Comparison of ENCODE assay signal across 20 cellular contexts in the genomic region with DNA sequence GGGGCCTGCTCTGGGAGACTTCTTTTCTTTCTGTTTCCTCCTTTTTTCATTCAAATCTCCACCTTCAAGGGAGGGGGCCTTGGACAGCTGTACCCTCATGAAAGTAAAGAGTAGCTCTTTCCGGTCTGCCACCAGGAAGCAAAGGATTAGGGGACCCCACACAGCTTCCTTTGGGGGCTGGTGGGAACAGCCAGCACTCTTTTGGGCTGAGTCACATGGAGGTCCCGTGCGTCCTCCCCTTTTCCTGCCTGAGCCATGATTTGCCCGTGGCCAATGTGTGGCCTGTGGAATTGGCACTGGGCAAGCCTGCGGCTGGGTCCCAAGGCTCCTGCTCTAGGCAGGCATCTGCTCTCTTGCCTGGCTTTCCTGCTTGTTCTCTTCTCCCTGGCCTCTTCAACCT.
"Had no signal": no experiment of that assay in that cellular context is flagged by ENCODE, and none has a peak within 500 bp of the region (broad histone marks: within the 10 kb centered on the region; RNA-seq: fewer than 3 reads in every experiment).

No MANE protein-coding gene starts in this region.

- H3K9ac ChIP-seq: parathyroid adenoma had no signal

- DNase-seq: activated CD8-positive, alpha-beta memory T cell treated with anti-CD3 and anti-CD28 coated beads, Interleukin-2, amount 50 U/mL, for 4 hours; activated CD8-positive, alpha-beta T cell treated with anti-CD3 and anti-CD28 coated beads for 36 hours; activated naive CD4-positive, alpha-beta T cell treated with Interleukin-2 at 50 U/mL for 16 hours; activated naive CD8-positive, alpha-beta T cell treated with anti-CD3 and anti-CD28 coated beads, Interleukin-2, amount 50 U/mL, for 24 hours; colonic mucosa; kidney; left ventricle myocardium superior; mesenchymal stem cell; nephron progenitor cell; retina; SW 1271; upper lobe of left lung had no signal

- FAIRE-seq: frontal cortex, kidney had no signal

- H3K79me2 ChIP-seq: parathyroid adenoma had no signal

- H3K36me3 ChIP-seq: ascending aorta, cardiac muscle cell, colonic mucosa, upper lobe of left lung had no signal

- H2AFZ ChIP-seq: parathyroid adenoma had no signal

- H3K4me3 Mint-ChIP-seq: activated CD8-positive, alpha-beta T cell treated with anti-CD3 and anti-CD28 coated beads for 36 hours; activated naive CD8-positive, alpha-beta T cell treated with anti-CD3 and anti-CD28 coated beads, Interleukin-2, amount 50 U/mL, for 24 hours; activated T-helper 1 cell treated with anti-CD3 and anti-CD28 coated beads, Interleukin-12 subunit alpha, Interleukin-12 subunit beta, Interleukin-2, Interleukin-4 antibody, amounts not matched to agents 30 ng/mL and 10 ng/mL and 1 ng/mL, durations not matched to agents 14 hours and 24 hours and 36 hours; stimulated activated effector memory CD8-positive, alpha-beta T cell treated with anti-CD3 and anti-CD28 coated beads, Interleukin-12 subunit alpha, Interleukin-12 subunit beta, amount 100 ng/mL, for 72 hours; T-helper 2 cell treated with Interferon-gamma antibody and Interleukin-4, amounts not matched to agents 5 μg/mL and 100 μg/mL, for 36 hours had no signal

- H3K27me3 ChIP-seq: ascending aorta, cardiac muscle cell, colonic mucosa, upper lobe of left lung had no signal

- H3K4me1 Mint-ChIP-seq: activated naive CD8-positive, alpha-beta T cell treated with anti-CD3 and anti-CD28 coated beads, Interleukin-2, amount 50 U/mL, for 24 hours; stimulated activated effector memory CD8-positive, alpha-beta T cell treated with anti-CD3 and anti-CD28 coated beads, Interleukin-12 subunit alpha, Interleukin-12 subunit beta, amount 100 ng/mL, for 72 hours had no signal

- ATAC-seq: activated CD8-positive, alpha-beta T cell treated with anti-CD3 and anti-CD28 coated beads for 36 hours; activated naive CD8-positive, alpha-beta T cell treated with anti-CD3 and anti-CD28 coated beads, Interleukin-2, amount 50 U/mL, for 24 hours; left ventricle myocardium superior; stimulated activated effector memory CD8-positive, alpha-beta T cell treated with anti-CD3 and anti-CD28 coated beads, Interleukin-12 subunit alpha, Interleukin-12 subunit beta, amount 100 ng/mL, for 72 hours had no signal

- H3K9me3 ChIP-seq: ascending aorta, colonic mucosa, upper lobe of left lung had no signal

- H3K4me3 ChIP-seq: ascending aorta, cardiac muscle cell, colonic mucosa, skin epidermis, upper lobe of left lung had no signal

- H3K4me1 ChIP-seq: ascending aorta, colonic mucosa, parathyroid adenoma had no signal

- H3K27ac Mint-ChIP-seq: activated CD8-positive, alpha-beta T cell treated with anti-CD3 and anti-CD28 coated beads for 36 hours; activated naive CD8-positive, alpha-beta T cell treated with anti-CD3 and anti-CD28 coated beads, Interleukin-2, amount 50 U/mL, for 24 hours; activated T-helper 1 cell treated with anti-CD3 and anti-CD28 coated beads, Interleukin-12 subunit alpha, Interleukin-12 subunit beta, Interleukin-2, Interleukin-4 antibody, amounts not matched to agents 30 ng/mL and 10 ng/mL and 1 ng/mL, durations not matched to agents 14 hours and 24 hours and 36 hours; stimulated activated effector memory CD8-positive, alpha-beta T cell treated with anti-CD3 and anti-CD28 coated beads, Interleukin-12 subunit alpha, Interleukin-12 subunit beta, amount 100 ng/mL, for 72 hours; T-helper 2 cell treated with Interferon-gamma antibody and Interleukin-4, amounts not matched to agents 5 μg/mL and 100 μg/mL, for 36 hours had no signal

- H3K27ac ChIP-seq: ascending aorta, cardiac muscle cell, colonic mucosa, parathyroid adenoma, skin epidermis, upper lobe of left lung had no signal

- H3K9me3 Mint-ChIP-seq: activated CD8-positive, alpha-beta T cell treated with anti-CD3 and anti-CD28 coated beads for 36 hours; activated naive CD8-positive, alpha-beta T cell treated with anti-CD3 and anti-CD28 coated beads, Interleukin-2, amount 50 U/mL, for 24 hours; activated T-helper 1 cell treated with anti-CD3 and anti-CD28 coated beads, Interleukin-12 subunit alpha, Interleukin-12 subunit beta, Interleukin-2, Interleukin-4 antibody, amounts not matched to agents 30 ng/mL and 10 ng/mL and 1 ng/mL, durations not matched to agents 14 hours and 24 hours and 36 hours; nephron progenitor cell; stimulated activated effector memory CD8-positive, alpha-beta T cell treated with anti-CD3 and anti-CD28 coated beads, Interleukin-12 subunit alpha, Interleukin-12 subunit beta, amount 100 ng/mL, for 72 hours; T-helper 2 cell treated with Interferon-gamma antibody and Interleukin-4, amounts not matched to agents 5 μg/mL and 100 μg/mL, for 36 hours had no signal

- H3K36me3 Mint-ChIP-seq: stimulated activated effector memory CD8-positive, alpha-beta T cell treated with anti-CD3 and anti-CD28 coated beads, Interleukin-12 subunit alpha, Interleukin-12 subunit beta, amount 100 ng/mL, for 72 hours had no signal
